ENCODE assay signal across 13 cellular contexts in the genomic region with DNA sequence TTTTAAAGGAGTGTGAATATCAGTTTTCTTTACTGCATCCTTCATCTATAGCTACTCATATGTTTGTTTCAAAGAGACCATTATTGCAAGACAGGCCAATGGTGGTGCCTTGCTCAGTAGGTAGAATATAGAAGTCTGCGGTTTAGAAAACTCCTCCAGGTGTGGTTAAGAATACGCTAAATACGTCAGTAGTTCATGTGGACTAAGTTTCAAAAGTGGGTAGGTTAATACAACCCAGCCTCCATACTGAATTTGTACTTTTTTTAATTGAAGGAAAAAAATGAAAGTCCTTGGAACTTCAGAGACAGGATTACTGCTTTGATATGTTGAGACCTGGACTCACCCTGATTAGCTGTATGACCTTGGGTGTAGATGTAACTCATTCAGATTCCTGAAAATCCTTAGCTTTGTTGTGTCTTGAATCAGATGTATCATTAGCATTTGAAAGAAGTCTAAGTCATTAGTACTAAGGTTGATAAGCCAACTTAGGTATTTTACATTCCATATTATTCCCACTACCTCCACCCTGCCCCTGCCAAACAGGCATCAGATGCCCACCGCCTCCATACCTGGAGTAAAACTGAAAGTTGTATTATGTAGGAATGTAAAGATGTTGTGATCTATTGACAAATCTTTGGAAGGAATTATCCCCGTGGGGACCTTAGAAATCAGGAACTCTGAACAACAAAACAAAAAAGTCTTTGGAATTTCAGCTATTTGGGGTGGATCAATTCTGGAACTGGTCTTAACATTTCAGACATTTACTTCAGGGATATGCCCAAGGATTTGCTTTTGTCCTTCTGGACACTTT.
DNase-seq lines count a peak whose midpoint lies in the region; ATAC-seq and TF ChIP-seq lines count a peak whose summit lies in the region.
"Had no signal": no experiment of that assay in that cellular context is flagged by ENCODE, and none has a peak within 500 bp of the region (broad histone marks: within the 10 kb centered on the region; RNA-seq: fewer than 3 reads in every experiment).

No MANE protein-coding gene starts in this region.

- H3K27me3 ChIP-seq in MM.1S (replicated peaks; ENCODE audit: insufficient read depth, low read length) (no peaks in the 10 kb centered on the region), neutrophil (no peaks in the 10 kb centered on the region)

- no peaks in the 10 kb centered on the region for H4K20me1 ChIP-seq in MM.1S (ENCODE audit: insufficient read depth, low read length)

- H2AFZ ChIP-seq in MM.1S (ENCODE audit: low read length) = no peak overlapping the region

- ATAC-seq in GM18907 (IDR thresholded peaks at IDR 0.05; ENCODE audit: unreplicated experiment) = peak; percentile 39
- ATAC-seq in HG02759 (IDR thresholded peaks at IDR 0.05; ENCODE audit: unreplicated experiment) = peak; percentile 29
- ATAC-seq in HG03175 (IDR thresholded peaks at IDR 0.05; ENCODE audit: unreplicated experiment) = no peak
- ATAC-seq: activated T-cell treated with anti-CD3 and anti-CD28 coated beads, Interleukin-2, amount 50 U/mL, for 72 hours had no signal

- H3K4me2 ChIP-seq in MM.1S (ENCODE audit: low read depth, low read length) = peak overlapping the region; percentile 61

- H3K36me3 ChIP-seq in MM.1S (replicated peaks; ENCODE audit: insufficient read depth, low read length) = no peaks in the 10 kb centered on the region
- H3K36me3 ChIP-seq in neutrophil = peaks cover 52% of the 10 kb centered on the region

- peak; percentile 79 for DNase-seq in MM.1S
- DNase-seq in activated CD4-positive, CD25-positive, alpha-beta regulatory T cell treated with anti-CD3 and anti-CD28 coated beads, Interleukin-2, amount 50 U/mL, for 72 hours = no peak
- DNase-seq in foreskin melanocyte = no peak
- no peak for DNase-seq in COR-L47 (lab: John Stamatoyannopoulos, UW)
- DNase-seq: activated T-cell treated with anti-CD3 and anti-CD28 coated beads, Interleukin-2, amount 50 U/mL, for 72 hours; dermis blood vessel endothelial cell; DMS53; immature natural killer cell; T-helper 1 cell had no signal

- H3K9me3 ChIP-seq in MM.1S (replicated peaks; ENCODE audit: insufficient read depth, low read length) (no peaks in the 10 kb centered on the region), neutrophil (no peaks in the 10 kb centered on the region)

- no peak overlapping the region for H3K4me3 ChIP-seq in MM.1S (ENCODE audit: low read length)
- H3K4me3 ChIP-seq in neutrophil (ENCODE audit: low read depth in 1 of 2, low read length in 1 of 2) = peak overlapping the region in 1 of 2 experiments; percentile 15

- TF ChIP-seq CTCF in MM.1S (IDR thresholded peaks at IDR 0.05; ENCODE audit: low read length) (no peak), neutrophil (IDR thresholded peaks at IDR 0.05) (no peak)

- H3K9me2 ChIP-seq in MM.1S (replicated peaks; ENCODE audit: insufficient read depth, low read length) = no peaks in the 10 kb centered on the region

- 0 out of 2 replicates have a peak overlapping the region, but pooled peaks have one; percentile 20 for H3K9ac ChIP-seq in MM.1S (ENCODE audit: low read length)

- H3K27ac ChIP-seq in MM.1S (ENCODE audit: low read length) (peak overlapping the region; percentile 73), neutrophil (peak overlapping the region; percentile 92)

- H3K4me1 ChIP-seq in MM.1S (ENCODE audit: low read length) = peaks cover 32% of the 10 kb centered on the region
- H3K4me1 ChIP-seq in neutrophil (ENCODE audit: control insufficient read depth in 1 of 2, insufficient read depth in 1 of 2, low read depth in 1 of 2, low read length in 1 of 2) = peaks cover 89 to 97% of the 10 kb centered on the region in 2 experiments

- H3F3A ChIP-seq in MM.1S (ENCODE audit: insufficient read depth, low read length) = peaks cover 20% of the 10 kb centered on the region

- peaks cover 95% of the 10 kb centered on the region for H3K79me2 ChIP-seq in MM.1S (ENCODE audit: low read length)
